ENCODE assay signal across 8 cellular contexts in the genomic region with DNA sequence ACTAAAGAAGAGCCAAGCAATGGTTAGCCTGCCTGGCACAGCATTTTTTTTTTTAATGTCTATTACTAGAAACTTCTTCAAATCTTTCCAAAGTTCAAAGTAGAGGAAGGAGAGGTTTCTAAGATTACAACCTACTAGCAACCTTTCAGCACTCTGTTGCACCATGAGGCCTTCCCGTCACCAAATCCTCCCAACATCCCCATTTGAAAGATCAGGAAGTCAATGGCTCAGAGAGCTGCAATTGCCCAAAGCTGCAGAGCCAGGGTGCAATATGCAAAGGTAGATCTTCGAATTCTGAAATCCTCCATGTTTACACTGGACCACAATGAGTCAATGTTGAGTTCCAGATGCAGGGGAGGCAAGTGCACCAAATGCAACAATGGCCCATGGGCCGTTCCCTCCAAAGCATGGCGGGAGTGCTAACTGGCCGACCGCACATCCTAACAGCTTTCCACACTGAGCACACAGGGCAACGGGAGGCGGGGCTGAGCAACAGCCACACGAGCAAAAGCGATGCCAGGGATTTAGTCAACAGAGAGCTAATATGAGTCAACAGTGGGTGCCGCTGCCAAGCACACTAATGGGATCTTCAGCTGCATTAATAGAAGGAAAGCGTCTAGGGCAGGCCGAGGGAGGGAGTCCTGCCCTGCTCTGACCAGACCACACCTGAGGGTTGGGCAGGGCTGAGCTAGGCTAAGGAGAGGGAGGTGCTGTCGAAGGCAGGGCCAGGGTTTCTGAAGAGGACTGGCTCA. TPM values are rescaled to one million over a fixed set of nuclear protein-coding genes. Genes with fewer than 3 reads are reported as not detected.
DNase-seq lines count a peak whose midpoint lies in the region; ATAC-seq lines count a peak whose summit lies in the region.

No MANE protein-coding gene starts in this region.

- no peak overlapping the region for H3K4me3 Mint-ChIP-seq in activated T-helper 1 cell treated with anti-CD3 and anti-CD28 coated beads, Interleukin-12 subunit alpha, Interleukin-12 subunit beta, Interleukin-2, Interleukin-4 antibody, amounts not matched to agents 30 ng/mL and 10 ng/mL and 1 ng/mL, durations not matched to agents 14 hours and 24 hours and 36 hours

- no peaks in the 10 kb centered on the region for H3K36me3 Mint-ChIP-seq in activated T-helper 1 cell treated with anti-CD3 and anti-CD28 coated beads, Interleukin-12 subunit alpha, Interleukin-12 subunit beta, Interleukin-2, Interleukin-4 antibody, amounts not matched to agents 30 ng/mL and 10 ng/mL and 1 ng/mL, durations not matched to agents 14 hours and 24 hours and 36 hours (ENCODE audit: low read depth)

- H3K4me1 Mint-ChIP-seq in activated T-helper 1 cell treated with anti-CD3 and anti-CD28 coated beads, Interleukin-12 subunit alpha, Interleukin-12 subunit beta, Interleukin-2, Interleukin-4 antibody, amounts not matched to agents 30 ng/mL and 10 ng/mL and 1 ng/mL, durations not matched to agents 14 hours and 24 hours and 36 hours (ENCODE audit: low read depth) = peaks cover 19% of the 10 kb centered on the region

- DNase-seq in HCEC 1CT (peak; percentile 7), NCI-H774 (lab: John Stamatoyannopoulos, UW) (peak; percentile 92), fibroblast of gingiva (ENCODE audit: low read depth) (peak; percentile 85), posterior vena cava (ENCODE audit: low spot score) (peak; percentile 88), mesenteric fat pad (ENCODE audit: low spot score) (no peak)
- no peak for DNase-seq in activated CD8-positive, alpha-beta memory T cell treated with anti-CD3 and anti-CD28 coated beads for 24 hours
- no peak for DNase-seq in activated T-helper 1 cell treated with anti-CD3 and anti-CD28 coated beads, Interleukin-12 subunit alpha, Interleukin-12 subunit beta, Interleukin-2, Interleukin-4 antibody, amounts not matched to agents 30 ng/mL and 10 ng/mL and 1 ng/mL, durations not matched to agents 14 hours and 24 hours and 36 hours (ENCODE audit: low spot score)

- H3K9me3 Mint-ChIP-seq in activated T-helper 1 cell treated with anti-CD3 and anti-CD28 coated beads, Interleukin-12 subunit alpha, Interleukin-12 subunit beta, Interleukin-2, Interleukin-4 antibody, amounts not matched to agents 30 ng/mL and 10 ng/mL and 1 ng/mL, durations not matched to agents 14 hours and 24 hours and 36 hours = no peaks in the 10 kb centered on the region

- H3K27ac Mint-ChIP-seq in activated T-helper 1 cell treated with anti-CD3 and anti-CD28 coated beads, Interleukin-12 subunit alpha, Interleukin-12 subunit beta, Interleukin-2, Interleukin-4 antibody, amounts not matched to agents 30 ng/mL and 10 ng/mL and 1 ng/mL, durations not matched to agents 14 hours and 24 hours and 36 hours = no peak overlapping the region

- intact Hi-C loops in posterior vena cava (cut with DNase I) = no loop called here
- intact Hi-C loops in activated T-helper 1 cell treated with anti-CD3 and anti-CD28 coated beads, Interleukin-12 subunit alpha, Interleukin-12 subunit beta, Interleukin-2, Interleukin-4 antibody, amounts not matched to agents 30 ng/mL and 10 ng/mL and 1 ng/mL, durations not matched to agents 14 hours and 24 hours and 36 hours (cut with micrococcal nuclease) = no loop called here

- peaks cover 63% of the 10 kb centered on the region for H3K27me3 Mint-ChIP-seq in activated T-helper 1 cell treated with anti-CD3 and anti-CD28 coated beads, Interleukin-12 subunit alpha, Interleukin-12 subunit beta, Interleukin-2, Interleukin-4 antibody, amounts not matched to agents 30 ng/mL and 10 ng/mL and 1 ng/mL, durations not matched to agents 14 hours and 24 hours and 36 hours (ENCODE audit: insufficient read depth)

- no peak for ATAC-seq in HG02759 (IDR thresholded peaks at IDR 0.05; ENCODE audit: unreplicated experiment)

RNA-seq across cellular contexts. Expression of a gene that starts 4.8 kb away (rescaled TPM):
- total RNA-seq in posterior vena cava = under 1 TPM; 0.28 to 0.62 TPM
- total RNA-seq in mesenteric fat pad = 48.6 TPM
- total RNA-seq in activated T-helper 1 cell treated with anti-CD3 and anti-CD28 coated beads, Interleukin-12 subunit alpha, Interleukin-12 subunit beta, Interleukin-2, Interleukin-4 antibody, amounts not matched to agents 30 ng/mL and 10 ng/mL and 1 ng/mL, durations not matched to agents 14 hours and 24 hours and 36 hours = 2.0 and 2.2 TPM in 2 replicates

Comparison
In these comparisons a context has a peak if more than half of its experiments do, and no peak if none do; other contexts are left out.
1. DNase-seq: peak in HCEC 1CT (single experiment), NCI-H774 (single experiment), fibroblast of gingiva (single experiment) and posterior vena cava (single experiment); none in activated CD8-positive, alpha-beta memory T cell treated with anti-CD3 and anti-CD28 coated beads for 24 hours (single experiment), mesenteric fat pad (single experiment) and activated T-helper 1 cell treated with anti-CD3 and anti-CD28 coated beads, Interleukin-12 subunit alpha, Interleukin-12 subunit beta, Interleukin-2, Interleukin-4 antibody, amounts not matched to agents 30 ng/mL and 10 ng/mL and 1 ng/mL, durations not matched to agents 14 hours and 24 hours and 36 hours (single experiment).
2. RNA of a gene that starts 4.8 kb away (total RNA-seq): 48.6 TPM in mesenteric fat pad (single experiment); 2.0 to 2.2 TPM in activated T-helper 1 cell treated with anti-CD3 and anti-CD28 coated beads, Interleukin-12 subunit alpha, Interleukin-12 subunit beta, Interleukin-2, Interleukin-4 antibody, amounts not matched to agents 30 ng/mL and 10 ng/mL and 1 ng/mL, durations not matched to agents 14 hours and 24 hours and 36 hours and 0.28 to 0.62 TPM in posterior vena cava; every median in the first group is over 10 times any median in the second.